16 cellular contexts compared by ENCODE assay signal in genomic region chr9:129183495-129184308, GRCh38. TPM values are rescaled to one million over a fixed set of nuclear protein-coding genes. Genes with fewer than 3 reads are reported as not detected.
DNase-seq lines count a peak whose midpoint lies in the region; ATAC-seq, FAIRE-seq and TF ChIP-seq lines count a peak whose summit lies in the region.
"Had no signal": no experiment of that assay in that cellular context is flagged by ENCODE, and none has a peak within 500 bp of the region (broad histone marks: within the 10 kb centered on the region; RNA-seq: fewer than 3 reads in every experiment).

No MANE protein-coding gene starts in this region.

- ATAC-seq in effector memory CD8-positive, alpha-beta T cell (replicated peaks): no peak

- H3K14ac ChIP-seq in H1 (ENCODE audit: insufficient read length): no peak overlapping the region
- no peak overlapping the region for H3K14ac ChIP-seq in neuronal stem cell (ENCODE audit: low read length)

- H3K23ac ChIP-seq in H1 (ENCODE audit: insufficient read length): no peak overlapping the region
- no peak overlapping the region for H3K23ac ChIP-seq in neuronal stem cell (ENCODE audit: low read depth, low read length, poor library complexity)

- peaks cover 4% of the 10 kb centered on the region for H3K36me3 Mint-ChIP-seq in effector memory CD8-positive, alpha-beta T cell (ENCODE audit: insufficient read depth)
- H3K36me3 Mint-ChIP-seq: activated naive CD8-positive, alpha-beta T cell had no signal

- H4K20me1 ChIP-seq in GM23248 (ENCODE audit: insufficient read depth) (no peaks in the 10 kb centered on the region), H1 (replicated peaks in 1 of 2; ENCODE audit: control insufficient read depth in 1 of 2, insufficient read depth in 2 of 2, low read length in 2 of 2) (peaks cover 3 to 12% of the 10 kb centered on the region in 2 experiments)

- H2BK120ac ChIP-seq in H1 (replicated peaks; ENCODE audit: low read depth, low read length) (no peak overlapping the region), neuronal stem cell (ENCODE audit: low read depth, low read length) (peak overlapping the region; percentile 30)

- H2AK5ac ChIP-seq in H1 (ENCODE audit: low read depth, low read length): no peak overlapping the region
- H2AK5ac ChIP-seq in neuronal stem cell (ENCODE audit: low read depth, low read length): peak overlapping the region; percentile 79

- no peak for TF ChIP-seq RAD21 in H1 (IDR thresholded peaks at IDR 0.05 in 1 of 2, conservative IDR thresholded peaks at IDR 0.05 in 1 of 2; ENCODE audit: low read depth in 2 of 2, low read length in 2 of 2)

- H3K9me2 ChIP-seq in GM23248 (ENCODE audit: insufficient read depth): no peaks in the 10 kb centered on the region

- H3K27ac Mint-ChIP-seq in effector memory CD8-positive, alpha-beta T cell: no peak overlapping the region
- H3K27ac Mint-ChIP-seq: activated naive CD8-positive, alpha-beta T cell had no signal

- CTCF ChIA-PET in H1 (lab: Charles Lee; ENCODE audit: partially characterized antibody) (interaction anchor here (0.7 to 27.8 kb wide), 34 partner anchors 8 to 449 kb away, joined by 3 to 831 read pairs (median 4); no protein-coding TSS in a partner anchor), HEK293T (lab: Yijun Ruan, JAX) (interaction anchor here (0.9 kb wide), 2 partner anchors 10 kb away, joined by 4 to 5 read pairs; no protein-coding TSS in a partner anchor)

- DNase-seq in GM23248 (peak; percentile 39), Peyer's patch (peak in 2 of 3 donors; percentile 57 to 68), H1 (ENCODE audit: low read depth in 1 of 2, low spot score in 2 of 2) (no peak), neuronal stem cell (ENCODE audit: low spot score) (no peak), iPS-NIHi7 (ENCODE audit: extremely low spot score) (no peak), NCI-H1930 (lab: John Stamatoyannopoulos, UW) (no peak), HEK293T (ENCODE audit: extremely low spot score) (no peak)
- no peak for DNase-seq in effector memory CD8-positive, alpha-beta T cell
- DNase-seq: activated CD4-positive, CD25-positive, alpha-beta regulatory T cell treated with anti-CD3 and anti-CD28 coated beads, Interleukin-2, amount 50 U/mL, for 72 hours; DMS79 treated with DMSO at 0.1 percent for 48 hours; NCI-H2029; stimulated activated CD4-positive, alpha-beta T cell treated with anti-CD3 and anti-CD28 coated beads, Interleukin-2, amount 100 ng/mL, for 24 hours; uterus had no signal

- H3F3A ChIP-seq in GM23248 (ENCODE audit: insufficient read depth): no peaks in the 10 kb centered on the region

- POLR2A ChIA-PET in H1 (lab: Charles Lee; ENCODE audit: partially characterized antibody): interaction anchor here (0.6 to 1.5 kb wide), 9 partner anchors 9 to 413 kb away, joined by 3 to 7 read pairs (median 3); no protein-coding TSS in a partner anchor
- POLR2A ChIA-PET in HEK293T (lab: Yijun Ruan, JAX): no interaction called here

- no peaks in the 10 kb centered on the region for H3K9me3 ChIP-seq in GM23248 (ENCODE audit: low read depth)
- no peaks in the 10 kb centered on the region for H3K9me3 ChIP-seq in Peyer's patch
- peaks cover 0 to 5% of the 10 kb centered on the region in 2 experiments; a peak in 2 of 4 replicates for H3K9me3 ChIP-seq in H1 (ENCODE audit: insufficient read depth in 2 of 2, low read depth in 1 of 2, low read length in 1 of 2)
- H3K9me3 ChIP-seq in neuronal stem cell (replicated peaks in 1 of 2; ENCODE audit: control insufficient read depth in 2 of 2, insufficient read depth in 1 of 2, low read depth in 1 of 2, low read length in 2 of 2): peaks cover 3 to 4% of the 10 kb centered on the region in 2 donors
- H3K9me3 ChIP-seq: SJSA1, uterus had no signal

- no peak overlapping the region for H2BK12ac ChIP-seq in H1 (ENCODE audit: low read depth, low read length)
- H2BK12ac ChIP-seq in neuronal stem cell (ENCODE audit: low read length): peak overlapping the region; percentile 77

- H3K9ac ChIP-seq in GM23248 (no peak overlapping the region), H1 (replicated peaks in 1 of 4; ENCODE audit: extremely low read depth in 1 of 4, low read depth in 3 of 4, low read length in 3 of 4) (no peak overlapping the region), neuronal stem cell (ENCODE audit: low read depth, low read length, poor library complexity) (peak overlapping the region; percentile 12)

- no peak for TF ChIP-seq CTCF in Peyer's patch (IDR thresholded peaks at IDR 0.05)
- TF ChIP-seq CTCF in H1 (IDR thresholded peaks at IDR 0.05; ENCODE audit: control extremely low read depth in 1 of 3, insufficient read depth in 1 of 3, low read depth in 1 of 3, low read length in 3 of 3): no peak

- in situ Hi-C loops in GM23248 (cut with MboI): no loop called here

- peaks cover 6 to 7% of the 10 kb centered on the region in 2 donors for H3K4me1 Mint-ChIP-seq in effector memory CD8-positive, alpha-beta T cell (ENCODE audit: low read depth in 2 of 2)

- H2BK20ac ChIP-seq in H1 (ENCODE audit: low read length): no peak overlapping the region

- H3K36me3 ChIP-seq in GM23248 (ENCODE audit: low read depth): no peaks in the 10 kb centered on the region
- no peaks in the 10 kb centered on the region for H3K36me3 ChIP-seq in Peyer's patch
- no peaks in the 10 kb centered on the region for H3K36me3 ChIP-seq in H1 (ENCODE audit: control insufficient read depth in 2 of 4, insufficient read depth in 4 of 4, low read length in 3 of 4)
- H3K36me3 ChIP-seq in neuronal stem cell (replicated peaks in 1 of 2; ENCODE audit: control insufficient read depth in 2 of 2, insufficient read depth in 2 of 2, low read length in 2 of 2): no peaks in the 10 kb centered on the region
- H3K36me3 ChIP-seq: SJSA1, uterus had no signal

- H4K8ac ChIP-seq in H1 (ENCODE audit: extremely low read depth, insufficient read depth, low read length): no peak overlapping the region; the same call in 1 of the 2 replicates
- no peak overlapping the region for H4K8ac ChIP-seq in neuronal stem cell (ENCODE audit: low read depth, low read length)

- no peaks in the 10 kb centered on the region for H3K79me1 ChIP-seq in H1 (ENCODE audit: low read depth, low read length)
- no peaks in the 10 kb centered on the region for H3K79me1 ChIP-seq in neuronal stem cell (ENCODE audit: low read depth, low read length)

- H2BK5ac ChIP-seq in H1 (ENCODE audit: low read depth, low read length) (no peak overlapping the region), neuronal stem cell (ENCODE audit: low read length) (no peak overlapping the region)

- H2AFZ ChIP-seq in GM23248: no peak overlapping the region
- H2AFZ ChIP-seq in H1 (ENCODE audit: low read length): no peak overlapping the region
- H2AFZ ChIP-seq in neuronal stem cell (ENCODE audit: low read length): peak overlapping the region; percentile 31

- H3K27me3 Mint-ChIP-seq in effector memory CD8-positive, alpha-beta T cell: no peaks in the 10 kb centered on the region
- H3K27me3 Mint-ChIP-seq: activated naive CD8-positive, alpha-beta T cell had no signal

- H3K4me1 ChIP-seq in GM23248 (ENCODE audit: insufficient read depth) (no peaks in the 10 kb centered on the region), Peyer's patch (peaks cover under 1 to 55% (median 8%) of the 10 kb centered on the region in 4 donors), H1 (replicated peaks in 1 of 4; ENCODE audit: control insufficient read depth in 3 of 4, insufficient read depth in 4 of 4, low read length in 3 of 4) (peaks cover 0 to 7% (median 5%) of the 10 kb centered on the region in 4 experiments; a peak in 5 of 7 replicates), neuronal stem cell (ENCODE audit: control insufficient read depth in 2 of 2, insufficient read depth in 1 of 2, low read depth in 1 of 2, low read length in 2 of 2) (peaks cover 19 to 26% of the 10 kb centered on the region in 2 donors)

- H3K4me3 ChIP-seq in GM23248 (no peak overlapping the region), Peyer's patch (no peak overlapping the region), H1 (ENCODE audit: extremely low read depth in 1 of 4, insufficient read depth in 2 of 4, low read depth in 3 of 4, low read length in 4 of 4) (no peak overlapping the region), neuronal stem cell (ENCODE audit: low read length in 2 of 2) (no peak overlapping the region)
- H3K4me3 ChIP-seq: SJSA1, uterus had no signal

- no peak for TF ChIP-seq POLR2A in Peyer's patch (IDR thresholded peaks at IDR 0.05)
- TF ChIP-seq POLR2A in H1 (IDR thresholded peaks at IDR 0.05; ENCODE audit: control extremely low read depth in 1 of 2, low read depth in 2 of 2, low read length in 2 of 2): no peak

- WGBS in GM23248 (ENCODE audit: low coverage in 1 of 2, low lambda C conversion rate in 2 of 2, missing lambda C conversion rate in 2 of 2), 2 experiments: 70 to 73% methylated on average over 8 of the region's 8 CpGs
- 91% methylated on average over 8 of the region's 8 CpGs; no CpG with 5 or more reads in 1 of the 2 experiments for WGBS in H1 (ENCODE audit: extremely low coverage in 1 of 2, insufficient coverage in 1 of 2, insufficient read length in 1 of 2, insufficient replicate concordance in 2 of 2, low coverage in 1 of 2, low lambda C conversion rate in 2 of 2, missing lambda C conversion rate in 1 of 2), 2 experiments
- no CpG with 5 or more reads among the region's 8 CpGs for WGBS in neuronal stem cell (ENCODE audit: extremely low coverage in 2 of 2, insufficient read length in 2 of 2, insufficient replicate concordance in 1 of 2), 2 donors

- H4K91ac ChIP-seq in H1 (replicated peaks; ENCODE audit: insufficient read length, low read length) (no peak overlapping the region), neuronal stem cell (ENCODE audit: low read depth, low read length, poor library complexity) (no peak overlapping the region)

- H3K18ac ChIP-seq in H1 (ENCODE audit: extremely low read depth, low read length) (no peak overlapping the region), neuronal stem cell (ENCODE audit: low read length) (peak overlapping the region; percentile 80)

- H3K4ac ChIP-seq in H1 (replicated peaks; ENCODE audit: insufficient read length, low read depth, low read length): no peak overlapping the region
- H3K4ac ChIP-seq in neuronal stem cell (ENCODE audit: low read length): no peak overlapping the region

- no peak overlapping the region for H4K5ac ChIP-seq in H1 (ENCODE audit: insufficient read length, low read depth, low read length)

- no peak overlapping the region for H3K27ac ChIP-seq in GM23248
- peak overlapping the region in 3 of 4 donors; percentile 18 to 79 (median 53) for H3K27ac ChIP-seq in Peyer's patch
- no peak overlapping the region for H3K27ac ChIP-seq in H1 (ENCODE audit: low read depth, low read length)
- H3K27ac ChIP-seq in neuronal stem cell (replicated peaks; ENCODE audit: low read length): no peak overlapping the region
- H3K27ac ChIP-seq: SJSA1 had no signal

- H3K4me3 Mint-ChIP-seq in effector memory CD8-positive, alpha-beta T cell: no peak overlapping the region
- H3K4me3 Mint-ChIP-seq: activated naive CD8-positive, alpha-beta T cell had no signal

- H3K79me2 ChIP-seq in GM23248 (ENCODE audit: insufficient read depth): no peaks in the 10 kb centered on the region
- H3K79me2 ChIP-seq in H1 (ENCODE audit: control insufficient read depth in 1 of 2, insufficient read depth in 2 of 2, low read length in 2 of 2): no peaks in the 10 kb centered on the region

- H3K9me3 Mint-ChIP-seq in effector memory CD8-positive, alpha-beta T cell: no peaks in the 10 kb centered on the region

- no peak overlapping the region for H3K56ac ChIP-seq in H1 (replicated peaks; ENCODE audit: insufficient read length, low read depth, low read length)

- TF ChIP-seq EP300 in H1 (IDR thresholded peaks at IDR 0.05; ENCODE audit: borderline replicate concordance in 1 of 2, low read depth in 2 of 2, low read length in 2 of 2): no peak

- FAIRE-seq in H1 (lab: Jason Lieb, UNC): no peak
- FAIRE-seq: GM12892 had no signal

- H2BK15ac ChIP-seq in H1 (ENCODE audit: low read length) (no peak overlapping the region), neuronal stem cell (ENCODE audit: low read length) (peak overlapping the region; percentile 64)

- H3K27me3 ChIP-seq in GM23248 (replicated peaks; ENCODE audit: insufficient read depth): no peaks in the 10 kb centered on the region
- H3K27me3 ChIP-seq in Peyer's patch: no peaks in the 10 kb centered on the region
- peaks cover 30 to 56% (median 54%) of the 10 kb centered on the region in 4 experiments for H3K27me3 ChIP-seq in H1 (replicated peaks in 1 of 4; ENCODE audit: control insufficient read depth in 3 of 4, extremely low read depth in 1 of 4, insufficient read depth in 3 of 4, low read length in 3 of 4)
- peaks cover 0 to 12% (median 5%) of the 10 kb centered on the region in 3 experiments for H3K27me3 ChIP-seq in neuronal stem cell (ENCODE audit: control insufficient read depth in 3 of 3, insufficient read depth in 3 of 3, low read depth in 1 of 3, low read length in 3 of 3)
- H3K27me3 ChIP-seq: SJSA1, uterus had no signal

- H3K23me2 ChIP-seq in H1 (ENCODE audit: low read depth, low read length): peaks cover 7% of the 10 kb centered on the region

- H3K4me2 ChIP-seq in GM23248 (ENCODE audit: unreplicated experiment) (no peak overlapping the region), H1 (ENCODE audit: insufficient read depth in 1 of 2, low read depth in 2 of 2, low read length in 2 of 2) (no peak overlapping the region), neuronal stem cell (ENCODE audit: insufficient read depth, low read length, poor library complexity, severe bottlenecking) (no peak overlapping the region)

RNA-seq across cellular contexts. Expression of gene IER5L, which starts 5.6 kb away (rescaled TPM):
- 69.4 and 81.7 TPM in 2 replicates for total RNA-seq in GM23248 (2014; rRNA removed; shearing (Covaris generic))
- polyA plus RNA-seq in GM23248 (2016; fragmentation: Nextera tagmentation; extraction: Ambion mirVana) (4.0 and 4.3 TPM in 2 replicates), H1 (2011; rRNA removed) (0.65 and 0.96 TPM in 2 replicates)
- total RNA-seq in Peyer's patch: 1 to 10 TPM; 2.3 to 2.9 (median 2.6) TPM
- 1.0 and 1.2 TPM in 2 replicates for total RNA-seq in H1 (2021; fragmentation: NEBNext Ultra II Directional; extraction: Animal tissue kit (Norgen Biotek cat#: 25700))
- 0.62 TPM for polyA plus RNA-seq in H1 (2011; cell fraction: cytosol; rRNA removed)
- 1.7 TPM for polyA plus RNA-seq in H1 (2011; cell fraction: nucleus; rRNA removed)
- polyA plus RNA-seq in H1 (2012, experiment 1 of 2): 0.25 to 0.47 TPM (median 0.34 TPM) in 4 replicates
- 0.16 TPM for polyA plus RNA-seq in H1 (2012, experiment 2 of 2)
- polyA plus RNA-seq in H1 (2013, experiment 1 of 2): 0.36 TPM
- 0.48 TPM for polyA plus RNA-seq in H1 (2013, experiment 2 of 2)
- 0.22 and 0.27 TPM in 2 replicates for polyA minus RNA-seq in H1 (2011; rRNA and poly(A)+ RNA removed)
- polyA minus RNA-seq in H1 (2011; cell fraction: cytosol; rRNA and poly(A)+ RNA removed): 0.66 TPM
- polyA minus RNA-seq in H1 (2011; cell fraction: nucleus; rRNA and poly(A)+ RNA removed): 6.8 TPM
- polyA plus RNA-seq in neuronal stem cell (2013, experiment 1 of 2): 15.9 TPM
- polyA plus RNA-seq in neuronal stem cell (2013, experiment 2 of 2): 15.2 TPM

Comparison
In these comparisons a context has a peak if more than half of its experiments do, and no peak if none do; other contexts are left out.
1. DNase-seq: peak in GM23248 (single experiment) and Peyer's patch (2 of 3); none in H1 (0 of 2), neuronal stem cell (single experiment), iPS-NIHi7 (single experiment), effector memory CD8-positive, alpha-beta T cell (0 of 3), NCI-H1930 (0 of 2) and HEK293T (single experiment).
2. H3K27ac ChIP-seq: peak in Peyer's patch (3 of 4); none in GM23248 (single experiment), H1 (single experiment) and neuronal stem cell (single experiment).
3. RNA of gene IER5L, which starts 5.6 kb away (total RNA-seq): 69.4 to 81.7 TPM in GM23248; 2.3 to 2.9 TPM in Peyer's patch and 1.0 to 1.2 TPM in H1; every median in the first group is over 10 times any median in the second.